ENCODE assay signal across 17 cellular contexts in the genomic region with DNA sequence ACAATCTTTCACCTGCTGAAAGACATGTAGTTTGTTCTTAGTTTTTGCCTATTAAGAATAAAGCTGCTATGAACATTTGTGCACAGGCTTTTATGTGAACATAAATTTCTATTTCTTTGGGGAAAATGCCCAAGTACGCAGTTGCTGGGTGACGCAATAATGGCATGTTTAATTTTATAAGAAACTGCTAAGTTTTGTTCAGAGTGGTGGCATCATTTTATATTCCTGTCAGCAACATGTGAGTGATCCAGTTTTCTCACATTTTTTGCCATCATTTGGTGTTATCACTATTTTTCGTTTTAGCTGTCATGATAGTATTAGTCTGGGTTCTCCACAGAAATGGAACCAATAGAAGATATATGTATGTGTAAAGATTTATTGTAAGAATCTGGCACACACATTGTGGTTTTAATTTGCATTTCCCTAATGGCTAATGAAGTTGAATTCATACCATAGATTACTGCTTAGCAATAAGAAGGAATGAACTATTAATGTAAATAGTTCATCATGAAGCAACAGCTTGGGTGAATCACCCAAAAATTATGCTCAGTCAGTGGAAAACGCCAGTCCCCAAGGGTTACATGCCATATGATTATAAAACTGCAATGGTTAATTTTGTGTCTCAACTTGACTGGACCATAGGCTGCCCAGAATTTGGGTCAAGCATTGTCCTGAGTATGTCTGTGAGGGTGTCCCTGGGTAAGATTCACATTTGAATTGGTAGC.
DNase-seq lines count a peak whose midpoint lies in the region; FAIRE-seq and TF ChIP-seq lines count a peak whose summit lies in the region.
"Had no signal": no experiment of that assay in that cellular context is flagged by ENCODE, and none has a peak within 500 bp of the region (broad histone marks: within the 10 kb centered on the region; RNA-seq: fewer than 3 reads in every experiment).

No MANE protein-coding gene starts in this region.

- H2AFZ ChIP-seq in trophoblast cell (ENCODE audit: insufficient read depth, low read length, poor library complexity), result no peak overlapping the region
- H2AFZ ChIP-seq: GM23338 had no signal

- H3K23ac ChIP-seq in trophoblast cell (ENCODE audit: low read length), result no peak overlapping the region

- H3K9me3 ChIP-seq in trophoblast cell (ENCODE audit: insufficient read depth, low read depth, low read length), result no peaks in the 10 kb centered on the region
- H3K9me3 ChIP-seq: BLaER1 treated with 17β-estradiol and CSF1 and Interleukin-3, amounts not matched to agents 10 nM and 100 nM had no signal

- H4K8ac ChIP-seq in trophoblast cell (ENCODE audit: low read depth, low read length), result no peak overlapping the region

- H3K9ac ChIP-seq in trophoblast cell (ENCODE audit: low read length), result no peak overlapping the region
- H3K9ac ChIP-seq: BLaER1 treated with 17β-estradiol and CSF1 and Interleukin-3, amounts not matched to agents 10 nM and 100 nM had no signal

- no peak overlapping the region for H3K18ac ChIP-seq in trophoblast cell (ENCODE audit: low read length)

- H4K12ac ChIP-seq in trophoblast cell (ENCODE audit: low read depth, low read length), result no peak overlapping the region

- WGBS in trophoblast cell (ENCODE audit: extremely low coverage, insufficient coverage, insufficient read length), result no CpG with 5 or more reads among the region's 4 CpGs

- DNase-seq in EL (peak; percentile 52), RWPE1 (ENCODE audit: low spot score) (peak; percentile 13), bronchial epithelial cell (ENCODE audit: low read depth) (peak; percentile 25), trophoblast cell (peak; percentile 13 to 68), anterior cingulate cortex (lab: John Stamatoyannopoulos, UW) (no peak), DMS114 treated with DMSO at 0.1 percent for 48 hours (lab: John Stamatoyannopoulos, UW; ENCODE audit: unreplicated experiment) (no peak), NCI-H1092 treated with DMSO at 0.1 percent for 48 hours (lab: John Stamatoyannopoulos, UW) (no peak)
- DNase-seq: Calu3; CD8-positive, alpha-beta T cell; DMS53; DND-41; GDM1; HCEC 1CT had no signal

- H3K4ac ChIP-seq in trophoblast cell (ENCODE audit: low read depth, low read length), result no peak overlapping the region

- no peaks in the 10 kb centered on the region for H3K79me2 ChIP-seq in trophoblast cell (ENCODE audit: control insufficient read depth, insufficient read depth, low read length, poor library complexity)

- TF ChIP-seq CTCF in RWPE1 (conservative IDR thresholded peaks at IDR 0.05; ENCODE audit: low read depth) (no peak), bronchial epithelial cell (IDR thresholded peaks at IDR 0.05; ENCODE audit: insufficient read depth, low read length, severe bottlenecking) (no peak)

- no peak overlapping the region for H2AK5ac ChIP-seq in trophoblast cell (ENCODE audit: low read length)

- H3K14ac ChIP-seq in trophoblast cell (ENCODE audit: low read length), result no peak overlapping the region

- POLR2A ChIA-PET in RWPE1 (lab: Yijun Ruan, JAX; ENCODE audit: low non-redundant PET), result no interaction called here

- no peaks in the 10 kb centered on the region for H3K4me1 ChIP-seq in trophoblast cell (ENCODE audit: control insufficient read depth in 1 of 2, insufficient read depth in 2 of 2, low read length in 2 of 2)
- H3K4me1 ChIP-seq: BLaER1 treated with 17β-estradiol and CSF1 and Interleukin-3, amounts not matched to agents 10 nM and 100 nM had no signal

- H3K4me2 ChIP-seq in trophoblast cell (ENCODE audit: low read length), result no peak overlapping the region
- H3K4me2 ChIP-seq: BLaER1 treated with 17β-estradiol and CSF1 and Interleukin-3, amounts not matched to agents 10 nM and 100 nM; GM23338 had no signal

- H4K91ac ChIP-seq in trophoblast cell (ENCODE audit: low read depth, low read length), result no peak overlapping the region

- no peak for FAIRE-seq in bronchial epithelial cell (lab: Jason Lieb, UNC)
- FAIRE-seq: H54, HTR-8/SVneo had no signal

- H3K36me3 ChIP-seq in bronchial epithelial cell (ENCODE audit: control insufficient read depth, insufficient read depth, low read length) (no peaks in the 10 kb centered on the region), trophoblast cell (ENCODE audit: control insufficient read depth in 1 of 2, insufficient read depth in 2 of 2, low read length in 2 of 2) (no peaks in the 10 kb centered on the region)
- H3K36me3 ChIP-seq: BLaER1 treated with 17β-estradiol and CSF1 and Interleukin-3, amounts not matched to agents 10 nM and 100 nM had no signal

- H3K79me1 ChIP-seq in trophoblast cell (ENCODE audit: low read length), result no peaks in the 10 kb centered on the region

- H3K27ac ChIP-seq in RWPE1 (no peak overlapping the region), trophoblast cell (ENCODE audit: low read depth, low read length) (no peak overlapping the region)
- H3K27ac ChIP-seq: BLaER1 treated with 17β-estradiol and CSF1 and Interleukin-3, amounts not matched to agents 10 nM and 100 nM had no signal

- H2BK12ac ChIP-seq in trophoblast cell (ENCODE audit: low read length), result no peak overlapping the region

- H2BK5ac ChIP-seq in trophoblast cell (ENCODE audit: low read depth, low read length, poor library complexity), result no peak overlapping the region

- H3K4me3 ChIP-seq in bronchial epithelial cell (ENCODE audit: low read depth, low read length) (no peak overlapping the region), trophoblast cell (ENCODE audit: low read depth, low read length) (no peak overlapping the region)
- H3K4me3 ChIP-seq: BLaER1 treated with 17β-estradiol and CSF1 and Interleukin-3, amounts not matched to agents 10 nM and 100 nM; GM23338 had no signal

- CTCF ChIA-PET in RWPE1 (lab: Yijun Ruan, JAX), result no interaction called here

- H3K27me3 ChIP-seq in bronchial epithelial cell (ENCODE audit: control insufficient read depth, insufficient read depth, low read length), result no peaks in the 10 kb centered on the region
- H3K27me3 ChIP-seq in trophoblast cell (ENCODE audit: insufficient read depth, low read length), result no peaks in the 10 kb centered on the region
- H3K27me3 ChIP-seq: BLaER1 treated with 17β-estradiol and CSF1 and Interleukin-3, amounts not matched to agents 10 nM and 100 nM had no signal

- H2BK120ac ChIP-seq in trophoblast cell (ENCODE audit: insufficient read depth, low read length, poor library complexity), result no peak overlapping the region

Comparison
In these comparisons a context has a peak if more than half of its experiments do, and no peak if none do; other contexts are left out.
1. DNase-seq: peak in EL (single experiment), RWPE1 (single experiment), bronchial epithelial cell (single experiment) and trophoblast cell (2 of 2); none in anterior cingulate cortex (0 of 58), DMS114 treated with DMSO at 0.1 percent for 48 hours (single experiment) and NCI-H1092 treated with DMSO at 0.1 percent for 48 hours (single experiment).